ENCODE assay signal across 9 cellular contexts in the genomic region with DNA sequence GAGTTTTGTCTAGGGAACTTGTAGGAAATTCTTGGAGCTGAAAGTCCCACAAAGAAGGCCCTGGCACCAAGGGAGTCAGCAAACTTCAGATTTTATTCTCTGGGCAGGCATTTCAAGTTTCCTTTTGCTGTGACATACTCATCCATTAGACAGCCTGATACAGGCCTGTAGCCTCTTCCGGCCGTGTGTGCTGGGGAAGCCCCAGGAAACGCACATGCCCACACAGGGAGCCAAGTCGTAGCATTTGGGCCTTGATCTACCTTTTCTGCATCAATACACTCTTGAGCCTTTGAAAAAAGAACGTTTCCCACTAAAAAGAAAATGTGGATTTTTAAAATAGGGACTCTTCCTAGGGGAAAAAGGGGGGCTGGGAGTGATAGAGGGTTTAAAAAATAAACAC. TPM values are rescaled to one million over a fixed set of nuclear protein-coding genes. Genes with fewer than 3 reads are reported as not detected.
A peak's percentile ranks its signal among the peaks of the same experiment; 100 is the strongest.
DNase-seq lines count a peak whose midpoint lies in the region; ATAC-seq and TF ChIP-seq lines count a peak whose summit lies in the region.
"Had no signal": no experiment of that assay in that cellular context is flagged by ENCODE, and none has a peak within 500 bp of the region (broad histone marks: within the 10 kb centered on the region; RNA-seq: fewer than 3 reads in every experiment).

No MANE protein-coding gene starts in this region.

- no peak for TF ChIP-seq CTCF in gastroesophageal sphincter (IDR thresholded peaks at IDR 0.05)

- H3K27ac ChIP-seq in gastroesophageal sphincter = no peak overlapping the region
- H3K27ac ChIP-seq: hepatocyte had no signal

- no peaks in the 10 kb centered on the region for H3K27me3 ChIP-seq in gastroesophageal sphincter
- H3K27me3 ChIP-seq: hepatocyte had no signal

- H3K4me1 ChIP-seq in gastroesophageal sphincter = no peaks in the 10 kb centered on the region

- WGBS in gastroesophageal sphincter (ENCODE audit: low coverage in 1 of 2), 2 donors = 47 to 50% methylated on average over 1 to 4 of the region's 5 CpGs

- ATAC-seq in GM19395 (IDR thresholded peaks at IDR 0.05; ENCODE audit: unreplicated experiment) (peak; percentile 81), HG03196 (IDR thresholded peaks at IDR 0.05; ENCODE audit: unreplicated experiment) (peak; percentile 87), gastroesophageal sphincter (no peak)

- no peak for TF ChIP-seq POLR2A in gastroesophageal sphincter (IDR thresholded peaks at IDR 0.05)

- H3K4me3 ChIP-seq in gastroesophageal sphincter = no peak overlapping the region
- H3K4me3 ChIP-seq: hepatocyte had no signal

- no peaks in the 10 kb centered on the region for H3K36me3 ChIP-seq in gastroesophageal sphincter

- no peak for TF ChIP-seq EP300 in gastroesophageal sphincter (IDR thresholded peaks at IDR 0.05)

- peak; percentile 62 to 70 for DNase-seq in activated T-cell treated with anti-CD3 and anti-CD28 coated beads, Interleukin-2, amount 50 U/mL, for 48 hours
- DNase-seq in stimulated activated CD4-positive, alpha-beta T cell treated with anti-CD3 and anti-CD28 coated beads, TNF-alpha, amount 100 ng/mL, for 4 hours (ENCODE audit: low read depth in 3 of 3) = peak in 2 of 3 experiments; percentile 34 to 50
- DNase-seq in DMS53 (lab: John Stamatoyannopoulos, UW) (no peak), NCI-H1436 treated with DMSO at 0.1 percent for 48 hours (lab: John Stamatoyannopoulos, UW) (no peak), NCI-H446 (lab: John Stamatoyannopoulos, UW) (no peak)

- H3K9me3 ChIP-seq in gastroesophageal sphincter = no peaks in the 10 kb centered on the region

RNA-seq across cellular contexts. Expression of a gene that starts 15.0 kb away (rescaled TPM):
- total RNA-seq in gastroesophageal sphincter = 1 to 10 TPM in 1 of 4 donors, under 1 TPM in 2, not detected in 1; 0.08 to 1.1 (median 0.27) TPM
- total RNA-seq: hepatocyte had no signal

Comparison
In these comparisons a context has a peak if more than half of its experiments do, and no peak if none do; other contexts are left out.
1. DNase-seq: peak in activated T-cell treated with anti-CD3 and anti-CD28 coated beads, Interleukin-2, amount 50 U/mL, for 48 hours (2 of 2) and stimulated activated CD4-positive, alpha-beta T cell treated with anti-CD3 and anti-CD28 coated beads, TNF-alpha, amount 100 ng/mL, for 4 hours (2 of 3); none in DMS53 (single experiment), NCI-H1436 treated with DMSO at 0.1 percent for 48 hours (single experiment) and NCI-H446 (0 of 2).